ENCODE assay signal across 23 cellular contexts in genomic region chr6:82097676-82098075, GRCh38.
A peak's percentile ranks its signal among the peaks of the same experiment; 100 is the strongest.
DNase-seq lines count a peak whose midpoint lies in the region; ATAC-seq and TF ChIP-seq lines count a peak whose summit lies in the region.
"Had no signal": no experiment of that assay in that cellular context is flagged by ENCODE, and none has a peak within 500 bp of the region (broad histone marks: within the 10 kb centered on the region; RNA-seq: fewer than 3 reads in every experiment).

No MANE protein-coding gene starts in this region.

- H3K27ac ChIP-seq in RWPE2 (ENCODE audit: poor library complexity, severe bottlenecking) (no peak overlapping the region), mesendoderm (ENCODE audit: low read depth, low read length) (no peak overlapping the region)
- H3K27ac ChIP-seq: 22Rv1, GM23248 had no signal

- H3K4me1 Mint-ChIP-seq in immature natural killer cell: no peaks in the 10 kb centered on the region
- H3K4me1 Mint-ChIP-seq: IgD-negative memory B cell, T-cell had no signal

- H3K36me3 ChIP-seq in RWPE2 (ENCODE audit: low read depth) (no peaks in the 10 kb centered on the region), mesendoderm (ENCODE audit: control insufficient read depth, insufficient read depth, low read length) (no peaks in the 10 kb centered on the region)

- no peak overlapping the region for H2BK5ac ChIP-seq in mesendoderm (ENCODE audit: low read length)

- H3K27me3 ChIP-seq in RWPE2 (ENCODE audit: insufficient read depth, poor library complexity, severe bottlenecking) (no peaks in the 10 kb centered on the region), mesendoderm (ENCODE audit: insufficient read depth, low read length, poor library complexity) (no peaks in the 10 kb centered on the region)

- TF ChIP-seq CTCF in RWPE2 (IDR thresholded peaks at IDR 0.05; ENCODE audit: poor library complexity, severe bottlenecking): no peak

- H3K56ac ChIP-seq in mesendoderm (ENCODE audit: low read length): no peak overlapping the region

- H3K9me3 ChIP-seq in RWPE2 (ENCODE audit: severe bottlenecking): no peaks in the 10 kb centered on the region

- H3K9me3 Mint-ChIP-seq in immature natural killer cell: peaks cover 2 to 21% (median 8%) of the 10 kb centered on the region in 6 donors
- H3K9me3 Mint-ChIP-seq: CD8-positive, alpha-beta T cell had no signal

- H3K36me3 Mint-ChIP-seq in immature natural killer cell: no peaks in the 10 kb centered on the region
- H3K36me3 Mint-ChIP-seq: CD8-positive, alpha-beta T cell; IgD-negative memory B cell; T-cell had no signal

- H4K5ac ChIP-seq in mesendoderm (ENCODE audit: low read length): no peak overlapping the region

- no peak overlapping the region for H3K4me3 Mint-ChIP-seq in immature natural killer cell
- H3K4me3 Mint-ChIP-seq: CD8-positive, alpha-beta T cell; H9; IgD-negative memory B cell; T-cell had no signal

- no peak overlapping the region for H2BK120ac ChIP-seq in mesendoderm (ENCODE audit: low read depth, low read length)

- H2BK15ac ChIP-seq in mesendoderm (replicated peaks; ENCODE audit: low read depth): no peak overlapping the region

- WGBS in mesendoderm (ENCODE audit: extremely low coverage, insufficient coverage, low lambda C conversion rate): no CpG with 5 or more reads among the region's 2 CpGs

- H3K4me3 ChIP-seq in RWPE2 (ENCODE audit: severe bottlenecking) (no peak overlapping the region), mesendoderm (ENCODE audit: low read length) (no peak overlapping the region)
- H3K4me3 ChIP-seq: GM12878, GM23248 had no signal

- DNase-seq in SHP77 treated with DMSO at 0.1 percent for 48 hours (lab: John Stamatoyannopoulos, UW): peak; percentile 14
- DNase-seq in SHP77 (lab: John Stamatoyannopoulos, UW): no peak
- DNase-seq in NCI-H146 (lab: John Stamatoyannopoulos, UW): peak; percentile 69
- no peak for DNase-seq in RWPE2 (ENCODE audit: low spot score)
- peak; percentile 3 for DNase-seq in mesendoderm
- no peak for DNase-seq in activated CD4-positive, CD25-positive, alpha-beta regulatory T cell treated with anti-CD3 and anti-CD28 coated beads, Interleukin-2, amount 50 U/mL, for 72 hours
- no peak for DNase-seq in activated T-cell treated with anti-CD3 and anti-CD28 coated beads, Interleukin-2, amount 50 U/mL, for 48 hours
- DNase-seq in immature natural killer cell: no peak
- DNase-seq: AML-193; C1 segment of cervical spinal cord; CD8-positive, alpha-beta T cell; DMS79; GM23248; H9; Karpas-422; NCI-H2029; NCI-H226; NCI-H524; T-cell had no signal

- ATAC-seq in RWPE2 (ENCODE audit: low read depth): peak; percentile 75
- ATAC-seq: CD8-positive, alpha-beta T cell; GM12878; SK-N-SH treated with all-trans-retinoic acid at 6 μM for 48 hours; T-cell had no signal

- H3K4me2 ChIP-seq in mesendoderm (ENCODE audit: low read length): no peak overlapping the region

- H3K27me3 Mint-ChIP-seq in immature natural killer cell (ENCODE audit: low read depth in 3 of 3): no peaks in the 10 kb centered on the region
- H3K27me3 Mint-ChIP-seq: IgD-negative memory B cell had no signal

- H3K79me2 ChIP-seq in mesendoderm (ENCODE audit: control insufficient read depth, insufficient read depth, low read length): no peaks in the 10 kb centered on the region

- no peak overlapping the region for H4K8ac ChIP-seq in mesendoderm (ENCODE audit: low read depth, low read length)

- no peak overlapping the region for H3K23ac ChIP-seq in mesendoderm (ENCODE audit: low read length)

- no peaks in the 10 kb centered on the region for H3K4me1 ChIP-seq in RWPE2 (ENCODE audit: insufficient read depth, poor library complexity, severe bottlenecking)
- no peaks in the 10 kb centered on the region for H3K4me1 ChIP-seq in mesendoderm (ENCODE audit: control insufficient read depth, low read depth, low read length)

- no peak overlapping the region for H3K9ac ChIP-seq in mesendoderm (ENCODE audit: low read length)
- H3K9ac ChIP-seq: GM23248 had no signal

- H3K27ac Mint-ChIP-seq in immature natural killer cell: no peak overlapping the region
- H3K27ac Mint-ChIP-seq: CD8-positive, alpha-beta T cell; H9; IgD-negative memory B cell; T-cell had no signal

- H3K4ac ChIP-seq in mesendoderm (ENCODE audit: low read depth, low read length): no peak overlapping the region

- no peak overlapping the region for H2AK5ac ChIP-seq in mesendoderm (ENCODE audit: low read length)

- H3K79me1 ChIP-seq in mesendoderm (ENCODE audit: low read length): no peaks in the 10 kb centered on the region

- no peak overlapping the region for H3K18ac ChIP-seq in mesendoderm (ENCODE audit: low read length)

Comparison
In these comparisons a context has a peak if more than half of its experiments do, and no peak if none do; other contexts are left out.
1. DNase-seq: peak in SHP77 treated with DMSO at 0.1 percent for 48 hours (single experiment), NCI-H146 (single experiment) and mesendoderm (single experiment); none in SHP77 (0 of 2), RWPE2 (single experiment), activated CD4-positive, CD25-positive, alpha-beta regulatory T cell treated with anti-CD3 and anti-CD28 coated beads, Interleukin-2, amount 50 U/mL, for 72 hours (single experiment), activated T-cell treated with anti-CD3 and anti-CD28 coated beads, Interleukin-2, amount 50 U/mL, for 48 hours (0 of 2) and immature natural killer cell (0 of 3).